In the genomic region with DNA sequence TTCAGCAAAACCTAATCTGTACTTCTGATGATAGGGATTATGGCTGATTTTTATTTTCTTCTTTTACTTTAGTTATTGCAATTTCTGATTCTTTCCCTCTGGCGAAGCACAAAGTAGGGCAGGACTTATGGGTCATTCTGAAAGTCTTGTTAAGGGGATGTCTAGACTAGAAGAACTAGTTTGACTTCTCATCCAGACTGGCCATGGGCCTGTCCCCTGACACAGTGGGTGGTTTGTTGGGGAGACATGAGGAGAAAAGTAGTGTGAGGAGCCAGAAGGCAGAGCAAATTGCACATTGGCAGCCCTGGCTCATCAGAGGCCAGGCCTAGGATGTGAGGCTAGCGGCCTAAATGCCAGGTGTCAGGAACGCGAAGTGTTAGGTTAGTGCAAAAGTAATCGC, we compare ENCODE assay signal across 1 cellular context.
TF ChIP-seq lines count a peak whose summit lies in the region.

No MANE protein-coding gene starts in this region.

TF ChIP-seq in HepG2, 621 proteins besides CTCF, POLR2A, EP300 and RAD21 (continued from another document):
- TF ChIP-seq ZNF720 (CRISPR knock-in tag; IDR thresholded peaks at IDR 0.05): no peak
- TF ChIP-seq NFATC3 (CRISPR knock-in tag; IDR thresholded peaks at IDR 0.05): no peak
- no peak for TF ChIP-seq PHF5A (CRISPR knock-in tag; IDR thresholded peaks at IDR 0.05; ENCODE audit: low read depth, unreplicated experiment)
- TF ChIP-seq KLF6 (CRISPR knock-in tag; IDR thresholded peaks at IDR 0.05): no peak
- no peak for TF ChIP-seq ZMYM3 (CRISPR knock-in tag; IDR thresholded peaks at IDR 0.05)
- TF ChIP-seq NFRKB (IDR thresholded peaks at IDR 0.05): no peak
- TF ChIP-seq ZSCAN25 (CRISPR knock-in tag; IDR thresholded peaks at IDR 0.05): no peak
